19 cellular contexts compared by ENCODE assay signal in genomic region chr1:220290163-220290761, GRCh38.
DNase-seq lines count a peak whose midpoint lies in the region; ATAC-seq and TF ChIP-seq lines count a peak whose summit lies in the region.
"Had no signal": no experiment of that assay in that cellular context is flagged by ENCODE, and none has a peak within 500 bp of the region (broad histone marks: within the 10 kb centered on the region; RNA-seq: fewer than 3 reads in every experiment).

No MANE protein-coding gene starts in this region.

- no peak for TF ChIP-seq CTCF in OCI-LY3 (IDR thresholded peaks at IDR 0.05; ENCODE audit: low read depth, low read length)

- H3K79me2 ChIP-seq in OCI-LY3 (ENCODE audit: low read length), result no peaks in the 10 kb centered on the region

- H3K27ac ChIP-seq in OCI-LY3 (ENCODE audit: low read length), result no peak overlapping the region
- no peak overlapping the region for H3K27ac ChIP-seq in iPS-20b (ENCODE audit: low read length)

- H3K4me1 ChIP-seq in OCI-LY3 (ENCODE audit: low read length), result no peaks in the 10 kb centered on the region
- H3K4me1 ChIP-seq in iPS-20b (ENCODE audit: insufficient read depth, low read length), result peaks cover 11% of the 10 kb centered on the region; the same call in 1 of the 2 replicates
- H3K4me1 ChIP-seq: BE2C had no signal

- no peak overlapping the region for H3K9ac ChIP-seq in OCI-LY3 (ENCODE audit: low read length)
- H3K9ac ChIP-seq in iPS-20b (ENCODE audit: low read depth, low read length), result peak overlapping the region; percentile 8; the same call in 1 of the 2 replicates
- H3K9ac ChIP-seq: SK-N-SH had no signal

- H3K9me3 ChIP-seq in OCI-LY3 (ENCODE audit: insufficient read depth, low read length) (no peaks in the 10 kb centered on the region), iPS-20b (ENCODE audit: insufficient read depth, low read depth, low read length) (no peaks in the 10 kb centered on the region)
- H3K9me3 ChIP-seq: BE2C, SK-N-SH had no signal

- H2AFZ ChIP-seq in OCI-LY3 (ENCODE audit: low read depth, low read length), result peak overlapping the region; percentile 69

- DNase-seq in NCI-H2107 treated with DMSO at 0.1 percent for 48 hours (lab: John Stamatoyannopoulos, UW; ENCODE audit: unreplicated experiment) (peak; percentile 46), NCI-H2107 (lab: John Stamatoyannopoulos, UW) (no peak), SHP77 treated with DMSO at 0.1 percent for 48 hours (lab: John Stamatoyannopoulos, UW) (no peak)
- DNase-seq in central memory CD4-positive, alpha-beta T cell, result no peak
- DNase-seq: BE2C; CD4-positive, CD25-positive, alpha-beta regulatory T cell; COR-L47; DMS53; KBM-7; NCI-H1694 treated with DMSO at 0.1 percent for 48 hours; NCI-H526 treated with DMSO at 0.1 percent for 48 hours; SHP77; SK-N-SH had no signal

- H3K36me3 ChIP-seq in OCI-LY3 (replicated peaks; ENCODE audit: low read depth, low read length), result no peaks in the 10 kb centered on the region
- H3K36me3 ChIP-seq in iPS-20b (ENCODE audit: insufficient read depth, low read depth, low read length), result no peaks in the 10 kb centered on the region
- H3K36me3 ChIP-seq: BE2C had no signal

- ATAC-seq in HG02938 (IDR thresholded peaks at IDR 0.05; ENCODE audit: unreplicated experiment) (no peak), GM19324 (IDR thresholded peaks at IDR 0.05; ENCODE audit: low FRiP score, unreplicated experiment) (no peak)
- ATAC-seq: HCT116, HepG2 had no signal

- H3K4me3 ChIP-seq in OCI-LY3 (ENCODE audit: low read length), result no peak overlapping the region
- peak overlapping the region; percentile 37 for H3K4me3 ChIP-seq in iPS-20b (ENCODE audit: low read length)

- no peak overlapping the region for H3K4me2 ChIP-seq in OCI-LY3 (ENCODE audit: low read length)
- H3K4me2 ChIP-seq: SK-N-SH had no signal

- H3K27me3 ChIP-seq in OCI-LY3 (ENCODE audit: low read depth, low read length), result no peaks in the 10 kb centered on the region
- H3K27me3 ChIP-seq in iPS-20b (ENCODE audit: insufficient read depth, low read length), result no peaks in the 10 kb centered on the region

- no peaks in the 10 kb centered on the region for H4K20me1 ChIP-seq in OCI-LY3 (ENCODE audit: insufficient read depth, low read length)
